In genomic region chr15:74596736-74597135, GRCh38 we compare ENCODE assay signal across 1 cellular context.
TF ChIP-seq lines count a peak whose summit lies in the region.

No MANE protein-coding gene starts in this region.

TF ChIP-seq in K562, 482 proteins besides CTCF, POLR2A, EP300 and RAD21:
- TF ChIP-seq ZNF316 (IDR thresholded peaks at IDR 0.05) (peak; percentile 59; the same call in 1 of the 2 replicates), MAFG (tag; conservative IDR thresholded peaks at IDR 0.05) (0 out of 2 replicates have a peak, but pooled peaks have one; percentile 19)
